1 cellular context compared by ENCODE assay signal in the genomic region with DNA sequence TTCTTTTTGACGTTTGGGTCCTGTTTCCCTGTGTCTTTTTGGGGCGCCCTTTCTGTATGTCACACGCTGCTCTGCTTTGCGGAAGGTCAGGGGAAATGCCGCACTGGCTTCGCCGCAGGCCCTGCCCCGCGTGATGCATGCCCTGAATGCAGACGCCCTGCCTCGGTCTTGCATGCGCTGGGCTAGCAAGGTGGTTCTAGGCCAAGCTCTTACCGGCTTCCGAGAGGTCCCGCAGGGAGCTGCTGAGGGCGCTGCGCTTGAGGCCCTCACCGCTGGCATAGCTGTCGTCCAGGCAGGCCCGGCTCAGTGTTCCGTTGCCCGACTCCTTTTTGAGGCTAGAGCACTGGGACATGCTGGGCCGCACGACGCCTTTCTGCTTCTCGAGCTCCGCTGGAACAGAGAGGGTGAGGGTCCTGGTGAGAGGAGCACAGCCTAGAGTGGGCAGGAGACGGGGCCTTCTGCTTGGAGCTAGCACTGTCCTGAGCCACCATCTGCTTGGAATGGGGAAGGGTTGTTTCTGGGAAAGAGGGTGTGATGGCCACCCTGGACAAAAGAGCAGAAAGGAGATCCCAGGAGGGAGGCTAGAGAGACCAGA.
TF ChIP-seq lines count a peak whose summit lies in the region.

No MANE protein-coding gene starts in this region.

TF ChIP-seq in GM12878, 131 proteins besides CTCF, POLR2A, EP300 and RAD21 (continued from another document):
- TF ChIP-seq, protein P1, sequence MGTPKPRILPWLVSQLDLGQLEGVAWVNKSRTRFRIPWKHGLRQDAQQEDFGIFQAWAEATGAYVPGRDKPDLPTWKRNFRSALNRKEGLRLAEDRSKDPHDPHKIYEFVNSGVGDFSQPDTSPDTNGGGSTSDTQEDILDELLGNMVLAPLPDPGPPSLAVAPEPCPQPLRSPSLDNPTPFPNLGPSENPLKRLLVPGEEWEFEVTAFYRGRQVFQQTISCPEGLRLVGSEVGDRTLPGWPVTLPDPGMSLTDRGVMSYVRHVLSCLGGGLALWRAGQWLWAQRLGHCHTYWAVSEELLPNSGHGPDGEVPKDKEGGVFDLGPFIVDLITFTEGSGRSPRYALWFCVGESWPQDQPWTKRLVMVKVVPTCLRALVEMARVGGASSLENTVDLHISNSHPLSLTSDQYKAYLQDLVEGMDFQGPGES (IDR thresholded peaks at IDR 0.05): no peak
- no peak for TF ChIP-seq BHLHE40 (IDR thresholded peaks at IDR 0.05; ENCODE audit: borderline replicate concordance in 1 of 2, low read depth in 2 of 2, low read length in 1 of 2)
- TF ChIP-seq, protein P2, sequence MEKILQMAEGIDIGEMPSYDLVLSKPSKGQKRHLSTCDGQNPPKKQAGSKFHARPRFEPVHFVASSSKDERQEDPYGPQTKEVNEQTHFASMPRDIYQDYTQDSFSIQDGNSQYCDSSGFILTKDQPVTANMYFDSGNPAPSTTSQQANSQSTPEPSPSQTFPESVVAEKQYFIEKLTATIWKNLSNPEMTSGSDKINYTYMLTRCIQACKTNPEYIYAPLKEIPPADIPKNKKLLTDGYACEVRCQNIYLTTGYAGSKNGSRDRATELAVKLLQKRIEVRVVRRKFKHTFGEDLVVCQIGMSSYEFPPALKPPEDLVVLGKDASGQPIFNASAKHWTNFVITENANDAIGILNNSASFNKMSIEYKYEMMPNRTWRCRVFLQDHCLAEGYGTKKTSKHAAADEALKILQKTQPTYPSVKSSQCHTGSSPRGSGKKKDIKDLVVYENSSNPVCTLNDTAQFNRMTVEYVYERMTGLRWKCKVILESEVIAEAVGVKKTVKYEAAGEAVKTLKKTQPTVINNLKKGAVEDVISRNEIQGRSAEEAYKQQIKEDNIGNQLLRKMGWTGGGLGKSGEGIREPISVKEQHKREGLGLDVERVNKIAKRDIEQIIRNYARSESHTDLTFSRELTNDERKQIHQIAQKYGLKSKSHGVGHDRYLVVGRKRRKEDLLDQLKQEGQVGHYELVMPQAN (conservative IDR thresholded peaks at IDR 0.05): no peak
- TF ChIP-seq, protein P3, sequence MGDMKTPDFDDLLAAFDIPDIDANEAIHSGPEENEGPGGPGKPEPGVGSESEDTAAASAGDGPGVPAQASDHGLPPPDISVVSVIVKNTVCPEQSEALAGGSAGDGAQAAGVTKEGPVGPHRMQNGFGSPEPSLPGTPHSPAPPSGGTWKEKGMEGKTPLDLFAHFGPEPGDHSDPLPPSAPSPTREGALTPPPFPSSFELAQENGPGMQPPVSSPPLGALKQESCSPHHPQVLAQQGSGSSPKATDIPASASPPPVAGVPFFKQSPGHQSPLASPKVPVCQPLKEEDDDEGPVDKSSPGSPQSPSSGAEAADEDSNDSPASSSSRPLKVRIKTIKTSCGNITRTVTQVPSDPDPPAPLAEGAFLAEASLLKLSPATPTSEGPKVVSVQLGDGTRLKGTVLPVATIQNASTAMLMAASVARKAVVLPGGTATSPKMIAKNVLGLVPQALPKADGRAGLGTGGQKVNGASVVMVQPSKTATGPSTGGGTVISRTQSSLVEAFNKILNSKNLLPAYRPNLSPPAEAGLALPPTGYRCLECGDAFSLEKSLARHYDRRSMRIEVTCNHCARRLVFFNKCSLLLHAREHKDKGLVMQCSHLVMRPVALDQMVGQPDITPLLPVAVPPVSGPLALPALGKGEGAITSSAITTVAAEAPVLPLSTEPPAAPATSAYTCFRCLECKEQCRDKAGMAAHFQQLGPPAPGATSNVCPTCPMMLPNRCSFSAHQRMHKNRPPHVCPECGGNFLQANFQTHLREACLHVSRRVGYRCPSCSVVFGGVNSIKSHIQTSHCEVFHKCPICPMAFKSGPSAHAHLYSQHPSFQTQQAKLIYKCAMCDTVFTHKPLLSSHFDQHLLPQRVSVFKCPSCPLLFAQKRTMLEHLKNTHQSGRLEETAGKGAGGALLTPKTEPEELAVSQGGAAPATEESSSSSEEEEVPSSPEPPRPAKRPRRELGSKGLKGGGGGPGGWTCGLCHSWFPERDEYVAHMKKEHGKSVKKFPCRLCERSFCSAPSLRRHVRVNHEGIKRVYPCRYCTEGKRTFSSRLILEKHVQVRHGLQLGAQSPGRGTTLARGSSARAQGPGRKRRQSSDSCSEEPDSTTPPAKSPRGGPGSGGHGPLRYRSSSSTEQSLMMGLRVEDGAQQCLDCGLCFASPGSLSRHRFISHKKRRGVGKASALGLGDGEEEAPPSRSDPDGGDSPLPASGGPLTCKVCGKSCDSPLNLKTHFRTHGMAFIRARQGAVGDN (IDR thresholded peaks at IDR 0.05): no peak
- TF ChIP-seq JUND (IDR thresholded peaks at IDR 0.05; ENCODE audit: low read depth, low read length): no peak
- TF ChIP-seq BMI1 (IDR thresholded peaks at IDR 0.05; ENCODE audit: borderline replicate concordance): no peak
- no peak for TF ChIP-seq FOXM1 (IDR thresholded peaks at IDR 0.05; ENCODE audit: low read depth, low read length)
- TF ChIP-seq HDAC6 (IDR thresholded peaks at IDR 0.05; ENCODE audit: unreplicated experiment): no peak
- no peak for TF ChIP-seq IRF4 (IDR thresholded peaks at IDR 0.05; ENCODE audit: low read depth, low read length)
